ENCODE assay signal across 8 cellular contexts in genomic region chr1:163321311-163322305, GRCh38. TPM values are rescaled to one million over a fixed set of nuclear protein-coding genes. Genes with fewer than 3 reads are reported as not detected.
DNase-seq lines count a peak whose midpoint lies in the region; ATAC-seq, FAIRE-seq and TF ChIP-seq lines count a peak whose summit lies in the region.

NUF2 (plus strand) TSS chr1:163321954; CDS start chr1:163326052, 4,098 bp downstream.

- peak; percentile 80 for FAIRE-seq in kidney (lab: Jason Lieb, UNC)

- H3K27ac Mint-ChIP-seq in chondrocyte (ENCODE audit: unreplicated experiment), result peak within 1 kb of the TSS; percentile 95

- H3K9me3 Mint-ChIP-seq in chondrocyte (ENCODE audit: low read depth), result no peaks in the 10 kb centered on the region

- TF ChIP-seq POLR2A in GM19193 (IDR thresholded peaks at IDR 0.05; ENCODE audit: extremely low read depth, insufficient read depth, insufficient read length), result peak; percentile 83

- H3K4me1 ChIP-seq in kidney (ENCODE audit: control insufficient read depth in 1 of 2, insufficient read depth in 1 of 2, low read depth in 1 of 2, low read length in 2 of 2), result peaks cover 3 to 4% of the 10 kb centered on the region in 2 donors

- peak within 1 kb of the TSS; percentile 95 for H3K4me3 Mint-ChIP-seq in chondrocyte (ENCODE audit: unreplicated experiment)

- no peak for TF ChIP-seq CTCF in chondrocyte (IDR thresholded peaks at IDR 0.05)
- TF ChIP-seq CTCF in kidney (IDR thresholded peaks at IDR 0.05; ENCODE audit: borderline replicate concordance, extremely low read depth, insufficient read depth), result no peak

- no peaks in the 10 kb centered on the region for H3K9me3 ChIP-seq in kidney (ENCODE audit: control insufficient read depth in 1 of 2, low read length in 2 of 2)

- ATAC-seq in HG03439 (IDR thresholded peaks at IDR 0.05; ENCODE audit: unreplicated experiment), result peak; percentile 98

- no peaks in the 10 kb centered on the region for H3K27me3 Mint-ChIP-seq in chondrocyte (ENCODE audit: low read depth)

- intact Hi-C loops in kidney (cut with DNase I), result no loop called here

- H3K27ac ChIP-seq in kidney (ENCODE audit: low read depth in 2 of 2, low read length in 2 of 2), result peak within 1 kb of the TSS; percentile 29 to 32

- H3K9ac ChIP-seq in kidney (ENCODE audit: low read length in 2 of 2), result peak within 1 kb of the TSS; percentile 65 to 71

- peak within 1 kb of the TSS; percentile 93 to 98 for H3K4me3 ChIP-seq in kidney (ENCODE audit: low read length in 2 of 2)

- peaks cover 25% of the 10 kb centered on the region for H3K4me1 Mint-ChIP-seq in chondrocyte (ENCODE audit: low read depth)

- peaks cover 0 to 10% of the 10 kb centered on the region in 2 donors for H3K36me3 ChIP-seq in kidney (ENCODE audit: control insufficient read depth in 1 of 2, insufficient read depth in 2 of 2, low read length in 2 of 2)

- no peaks in the 10 kb centered on the region for H3K36me3 Mint-ChIP-seq in chondrocyte (ENCODE audit: low read depth)

- DNase-seq in AML-193 (lab: John Stamatoyannopoulos, UW) (peak; percentile 90 to 91), NCI-H510A treated with DMSO at 0.1 percent for 48 hours (lab: John Stamatoyannopoulos, UW) (peak; percentile 93), chondrocyte (ENCODE audit: low spot score) (peak; percentile 99), kidney (peak; percentile 99)
- DNase-seq in activated CD4-positive, alpha-beta T cell treated with anti-CD3 and anti-CD28 coated beads for 24 hours (ENCODE audit: low read depth in 2 of 2), result peak; percentile 91 to 95
- peak; percentile 97 for DNase-seq in stimulated activated CD4-positive, alpha-beta T cell treated with anti-CD3 and anti-CD28 coated beads, Interleukin-15, amount 100 ng/mL, for 24 hours

RNA-seq across cellular contexts. Expression of gene NUF2, which starts in this region (rescaled TPM):
- 3.3 to 4.3 TPM (median 3.6 TPM) in 3 replicates for total RNA-seq in chondrocyte
- 1.2 TPM for total RNA-seq in kidney
- 0.28 TPM for polyA plus RNA-seq in kidney (ENCODE audit: insufficient read depth, low read depth, low replicate concordance)

Comparison
In these comparisons a context has a peak if more than half of its experiments do, and no peak if none do; other contexts are left out.
1. Peak in every context shown above with its lines: DNase-seq, ATAC-seq, H3K4me3 ChIP-seq and H3K27ac ChIP-seq.